ENCODE assay signal across 36 cellular contexts in the genomic region with DNA sequence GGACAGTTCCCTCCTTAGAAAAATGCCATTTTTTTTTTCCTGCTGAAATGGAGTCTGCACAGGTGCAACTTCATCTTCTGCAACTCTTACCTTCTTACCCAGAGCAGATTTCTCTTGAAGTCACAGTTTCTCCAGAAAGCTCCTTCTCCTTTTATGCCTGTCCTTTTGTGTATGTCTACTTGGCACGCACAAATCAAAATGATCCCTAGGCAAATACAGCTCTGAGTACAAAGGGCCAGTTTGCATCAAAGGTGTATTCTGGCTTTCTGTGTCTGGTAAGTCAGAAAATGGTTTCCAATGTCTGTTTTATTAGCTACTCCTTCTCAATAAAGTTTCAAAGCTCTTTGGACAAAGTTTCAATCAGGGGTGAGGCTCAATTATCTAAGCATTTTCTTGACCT. TPM values are rescaled to one million over a fixed set of nuclear protein-coding genes. Genes with fewer than 3 reads are reported as not detected.
"Had no signal": no experiment of that assay in that cellular context is flagged by ENCODE, and none has a peak within 500 bp of the region (broad histone marks: within the 10 kb centered on the region; RNA-seq: fewer than 3 reads in every experiment).

No MANE protein-coding gene starts in this region.

- FAIRE-seq: astrocyte, TTC549 had no signal

- H3K4me1 ChIP-seq: adrenal gland, breast epithelium, Peyer's patch, SJSA1 had no signal

- H3K27ac ChIP-seq: adrenal gland, body of pancreas, breast epithelium, Peyer's patch, SJSA1 had no signal

- H3K36me3 ChIP-seq: adrenal gland, breast epithelium, Peyer's patch, SJSA1 had no signal

- H3K27me3 ChIP-seq: adrenal gland, body of pancreas, breast epithelium, Peyer's patch, SJSA1 had no signal

- H3K4me3 ChIP-seq: adrenal gland, body of pancreas, breast epithelium, Peyer's patch, SJSA1 had no signal

- H3K4me2 ChIP-seq: SK-N-SH had no signal

- H3K9me3 ChIP-seq: adrenal gland, body of pancreas, breast epithelium, Peyer's patch, SJSA1, SK-N-SH had no signal

- H3K9ac ChIP-seq: SK-N-SH had no signal

- DNase-seq: activated B cell treated with CpG ODN at 0.5 μM for 24 hours; activated CD4-positive, alpha-beta memory T cell treated with anti-CD3 and anti-CD28 coated beads for 36 hours; activated CD4-positive, alpha-beta T cell treated with anti-CD3 and anti-CD28 coated beads for 4 hours; activated CD4-positive, alpha-beta T cell treated with anti-CD3 and anti-CD28 coated beads, Interleukin-2, amount 50 U/mL, for 1 hour; activated CD4-positive, CD25-positive, alpha-beta regulatory T cell treated with anti-CD3 and anti-CD28 coated beads, Interleukin-2, amount 50 U/mL, for 72 hours; activated CD8-positive, alpha-beta memory T cell treated with anti-CD3 and anti-CD28 coated beads, Interleukin-2, amount 50 U/mL, for 4 hours; activated gamma-delta T cell treated with Interleukin-2 at 50 U/mL for 16 hours; activated naive CD4-positive, alpha-beta T cell treated with anti-CD3 and anti-CD28 coated beads for 36 hours; activated T-cell treated with anti-CD3 and anti-CD28 coated beads for 4 hours; activated T-cell treated with anti-CD3 and anti-CD28 coated beads, Interleukin-2, amount 50 U/mL, for 4 hours; adrenal gland; body of pancreas; Kasumi-1; KG1; MM.1S; MV-4-11; NCI-H1092; NCI-H1436 treated with DMSO at 0.1 percent for 48 hours; NCI-H1694 treated with DMSO at 0.1 percent for 48 hours; NCI-H2029; NCI-H226; NCI-H446 treated with DMSO at 0.1 percent for 48 hours; NCI-H524; NCI-H82; NK-92 treated with Interleukin-12 subunit alpha and Interleukin-12 subunit beta, amount 100 ng/mL, for 24 hours; Peyer's patch; RPMI8226; SHP77 treated with DMSO at 0.1 percent for 48 hours; SK-N-SH had no signal

- ATAC-seq: activated naive CD4-positive, alpha-beta T cell treated with anti-CD3 and anti-CD28 coated beads, Interleukin-2, amount 50 U/mL, for 72 hours; activated T-cell treated with anti-CD3 and anti-CD28 coated beads, Interleukin-2, amount 50 U/mL, for 4 hours; body of pancreas; PC-3 had no signal

RNA-seq across cellular contexts. Expression of a gene that starts 2.5 kb away (rescaled TPM):
- total RNA-seq: activated B cell treated with CpG ODN at 0.5 μM for 24 hours; activated CD4-positive, alpha-beta memory T cell treated with anti-CD3 and anti-CD28 coated beads for 36 hours; activated naive CD4-positive, alpha-beta T cell treated with anti-CD3 and anti-CD28 coated beads for 36 hours; activated naive CD4-positive, alpha-beta T cell treated with anti-CD3 and anti-CD28 coated beads, Interleukin-2, amount 50 U/mL, for 72 hours; activated T-cell treated with anti-CD3 and anti-CD28 coated beads, Interleukin-2, amount 50 U/mL, for 4 hours; activated T-helper 1 cell treated with anti-CD3 and anti-CD28 coated beads, Interleukin-12 subunit alpha, Interleukin-12 subunit beta, Interleukin-2, Interleukin-4 antibody, amounts not matched to agents 30 ng/mL and 10 ng/mL and 1 ng/mL, durations not matched to agents 14 hours and 24 hours and 36 hours; adrenal gland; astrocyte; body of pancreas; breast epithelium; PC-3; Peyer's patch; SJSA1 had no signal
- polyA plus RNA-seq: adrenal gland, SK-N-SH had no signal
